In the genomic region with DNA sequence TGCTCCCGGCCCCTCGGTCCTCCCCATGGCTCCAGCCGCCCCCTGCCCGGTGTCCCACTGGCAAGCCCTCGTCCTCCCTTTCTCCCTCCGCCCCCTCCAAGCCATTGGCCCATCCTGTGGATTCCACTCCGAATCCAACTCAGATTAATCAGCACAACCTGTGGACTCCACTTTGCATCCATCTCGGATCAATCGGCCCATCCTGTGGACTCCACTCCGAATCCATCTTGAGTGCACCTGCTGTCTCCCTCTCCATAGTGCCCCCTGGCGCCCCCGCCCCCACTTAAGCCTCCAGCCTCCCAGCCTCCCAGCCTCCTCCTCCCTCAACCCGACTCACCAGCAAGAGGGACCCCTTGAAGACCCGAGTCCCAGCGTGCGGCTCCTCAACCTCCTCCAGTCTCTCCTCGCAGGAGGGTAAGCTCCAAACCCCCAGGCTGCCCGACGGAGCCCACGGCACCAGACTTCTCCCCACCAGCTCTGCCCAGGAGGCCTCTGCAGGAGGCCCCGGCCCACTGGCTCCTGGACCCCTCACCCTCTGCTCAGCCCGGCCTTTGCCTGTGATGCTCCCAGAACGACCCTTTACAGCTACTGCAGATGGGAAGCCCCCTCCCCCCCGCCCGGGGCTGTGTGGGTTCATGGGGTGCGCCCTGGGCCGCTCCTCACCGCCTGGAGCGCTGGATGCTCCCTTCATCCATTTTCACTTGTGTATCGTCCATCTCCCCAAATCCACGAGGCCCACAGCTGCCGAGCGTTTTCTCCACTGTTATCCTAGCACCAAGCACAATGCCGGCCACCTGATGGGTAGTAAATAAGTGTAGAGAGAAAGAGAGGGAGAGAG, we compare ENCODE assay signal across 1 cellular context.
TF ChIP-seq lines count a peak whose summit lies in the region.

No MANE protein-coding gene starts in this region.

TF ChIP-seq in HCT116, 20 proteins besides CTCF, POLR2A, EP300 and RAD21:
- TF ChIP-seq, protein P1, sequence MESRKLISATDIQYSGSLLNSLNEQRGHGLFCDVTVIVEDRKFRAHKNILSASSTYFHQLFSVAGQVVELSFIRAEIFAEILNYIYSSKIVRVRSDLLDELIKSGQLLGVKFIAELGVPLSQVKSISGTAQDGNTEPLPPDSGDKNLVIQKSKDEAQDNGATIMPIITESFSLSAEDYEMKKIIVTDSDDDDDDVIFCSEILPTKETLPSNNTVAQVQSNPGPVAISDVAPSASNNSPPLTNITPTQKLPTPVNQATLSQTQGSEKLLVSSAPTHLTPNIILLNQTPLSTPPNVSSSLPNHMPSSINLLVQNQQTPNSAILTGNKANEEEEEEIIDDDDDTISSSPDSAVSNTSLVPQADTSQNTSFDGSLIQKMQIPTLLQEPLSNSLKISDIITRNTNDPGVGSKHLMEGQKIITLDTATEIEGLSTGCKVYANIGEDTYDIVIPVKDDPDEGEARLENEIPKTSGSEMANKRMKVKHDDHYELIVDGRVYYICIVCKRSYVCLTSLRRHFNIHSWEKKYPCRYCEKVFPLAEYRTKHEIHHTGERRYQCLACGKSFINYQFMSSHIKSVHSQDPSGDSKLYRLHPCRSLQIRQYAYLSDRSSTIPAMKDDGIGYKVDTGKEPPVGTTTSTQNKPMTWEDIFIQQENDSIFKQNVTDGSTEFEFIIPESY (IDR thresholded peaks at IDR 0.05; ENCODE audit: extremely low read depth, insufficient replicate concordance, low read length), result no peak
- no peak for TF ChIP-seq CBX3 (IDR thresholded peaks at IDR 0.05; ENCODE audit: low read depth)
- no peak for TF ChIP-seq ZFX (IDR thresholded peaks at IDR 0.05)
- no peak for TF ChIP-seq EZH2phosphoT487 (IDR thresholded peaks at IDR 0.05; ENCODE audit: borderline replicate concordance)
- TF ChIP-seq EZH2 (IDR thresholded peaks at IDR 0.05), result no peak
- no peak for TF ChIP-seq POLR2AphosphoS5 (IDR thresholded peaks at IDR 0.05; ENCODE audit: low read depth, low read length)
- no peak for TF ChIP-seq EGR1 (IDR thresholded peaks at IDR 0.05; ENCODE audit: low read depth)
- TF ChIP-seq, protein P2, sequence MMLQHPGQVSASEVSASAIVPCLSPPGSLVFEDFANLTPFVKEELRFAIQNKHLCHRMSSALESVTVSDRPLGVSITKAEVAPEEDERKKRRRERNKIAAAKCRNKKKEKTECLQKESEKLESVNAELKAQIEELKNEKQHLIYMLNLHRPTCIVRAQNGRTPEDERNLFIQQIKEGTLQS (IDR thresholded peaks at IDR 0.05), result no peak
- no peak for TF ChIP-seq SRF (IDR thresholded peaks at IDR 0.05; ENCODE audit: low read depth)
- no peak for TF ChIP-seq CEBPB (IDR thresholded peaks at IDR 0.05; ENCODE audit: low read depth)
- no peak for TF ChIP-seq FOSL1 (IDR thresholded peaks at IDR 0.05; ENCODE audit: low read depth)
- TF ChIP-seq TCF7L2 (IDR thresholded peaks at IDR 0.05; ENCODE audit: borderline replicate concordance, extremely low read depth, insufficient read depth, insufficient read length), result no peak
- TF ChIP-seq JUND (IDR thresholded peaks at IDR 0.05), result no peak
- TF ChIP-seq, protein P3, sequence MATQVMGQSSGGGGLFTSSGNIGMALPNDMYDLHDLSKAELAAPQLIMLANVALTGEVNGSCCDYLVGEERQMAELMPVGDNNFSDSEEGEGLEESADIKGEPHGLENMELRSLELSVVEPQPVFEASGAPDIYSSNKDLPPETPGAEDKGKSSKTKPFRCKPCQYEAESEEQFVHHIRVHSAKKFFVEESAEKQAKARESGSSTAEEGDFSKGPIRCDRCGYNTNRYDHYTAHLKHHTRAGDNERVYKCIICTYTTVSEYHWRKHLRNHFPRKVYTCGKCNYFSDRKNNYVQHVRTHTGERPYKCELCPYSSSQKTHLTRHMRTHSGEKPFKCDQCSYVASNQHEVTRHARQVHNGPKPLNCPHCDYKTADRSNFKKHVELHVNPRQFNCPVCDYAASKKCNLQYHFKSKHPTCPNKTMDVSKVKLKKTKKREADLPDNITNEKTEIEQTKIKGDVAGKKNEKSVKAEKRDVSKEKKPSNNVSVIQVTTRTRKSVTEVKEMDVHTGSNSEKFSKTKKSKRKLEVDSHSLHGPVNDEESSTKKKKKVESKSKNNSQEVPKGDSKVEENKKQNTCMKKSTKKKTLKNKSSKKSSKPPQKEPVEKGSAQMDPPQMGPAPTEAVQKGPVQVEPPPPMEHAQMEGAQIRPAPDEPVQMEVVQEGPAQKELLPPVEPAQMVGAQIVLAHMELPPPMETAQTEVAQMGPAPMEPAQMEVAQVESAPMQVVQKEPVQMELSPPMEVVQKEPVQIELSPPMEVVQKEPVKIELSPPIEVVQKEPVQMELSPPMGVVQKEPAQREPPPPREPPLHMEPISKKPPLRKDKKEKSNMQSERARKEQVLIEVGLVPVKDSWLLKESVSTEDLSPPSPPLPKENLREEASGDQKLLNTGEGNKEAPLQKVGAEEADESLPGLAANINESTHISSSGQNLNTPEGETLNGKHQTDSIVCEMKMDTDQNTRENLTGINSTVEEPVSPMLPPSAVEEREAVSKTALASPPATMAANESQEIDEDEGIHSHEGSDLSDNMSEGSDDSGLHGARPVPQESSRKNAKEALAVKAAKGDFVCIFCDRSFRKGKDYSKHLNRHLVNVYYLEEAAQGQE (IDR thresholded peaks at IDR 0.05; ENCODE audit: low read depth), result no peak
- TF ChIP-seq, protein P4, sequence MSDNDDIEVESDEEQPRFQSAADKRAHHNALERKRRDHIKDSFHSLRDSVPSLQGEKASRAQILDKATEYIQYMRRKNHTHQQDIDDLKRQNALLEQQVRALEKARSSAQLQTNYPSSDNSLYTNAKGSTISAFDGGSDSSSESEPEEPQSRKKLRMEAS (IDR thresholded peaks at IDR 0.05), result no peak
TF ChIP-seq in HCT116: peak in this region for 0.
